9 cellular contexts compared by ENCODE assay signal in genomic region chr9:35758475-35759050, GRCh38. TPM values are rescaled to one million over a fixed set of nuclear protein-coding genes. Genes with fewer than 3 reads are reported as not detected.
DNase-seq lines count a peak whose midpoint lies in the region; ATAC-seq and TF ChIP-seq lines count a peak whose summit lies in the region.
"Had no signal": no experiment of that assay in that cellular context is flagged by ENCODE, and none has a peak within 500 bp of the region (broad histone marks: within the 10 kb centered on the region; RNA-seq: fewer than 3 reads in every experiment).

No MANE protein-coding gene starts in this region.

- H3K27ac Mint-ChIP-seq in Calu3 (ENCODE audit: unreplicated experiment) (peak overlapping the region; percentile 65), progenitor cell of endocrine pancreas (peak overlapping the region; percentile 78)

- H3K4me3 ChIP-seq in MM.1S (ENCODE audit: low read length) (no peak overlapping the region), choroid plexus epithelial cell (ENCODE audit: low read depth, low read length) (no peak overlapping the region), GM23248 (no peak overlapping the region)
- H3K4me3 ChIP-seq: colonic mucosa had no signal

- H3F3A ChIP-seq in MM.1S (ENCODE audit: insufficient read depth, low read length) (peaks cover 13% of the 10 kb centered on the region; the same call in 1 of the 2 replicates), GM23248 (ENCODE audit: insufficient read depth) (0 out of 2 replicates have a peak, but pooled peaks cover 13% of the 10 kb centered on the region)

- H3K4me1 ChIP-seq in MM.1S (ENCODE audit: low read length) = peaks cover 20% of the 10 kb centered on the region
- H3K4me1 ChIP-seq in GM23248 (ENCODE audit: insufficient read depth) = peaks cover 8% of the 10 kb centered on the region

- TF ChIP-seq CTCF in Calu3 (IDR thresholded peaks at IDR 0.05; ENCODE audit: unreplicated experiment) = no peak
- no peak for TF ChIP-seq CTCF in MM.1S (IDR thresholded peaks at IDR 0.05; ENCODE audit: low read length)
- TF ChIP-seq CTCF in choroid plexus epithelial cell (conservative IDR thresholded peaks at IDR 0.05; ENCODE audit: low read depth, low read length) = no peak
- no peak for TF ChIP-seq CTCF in progenitor cell of endocrine pancreas (IDR thresholded peaks at IDR 0.05; ENCODE audit: unreplicated experiment)

- H3K79me2 ChIP-seq in MM.1S (ENCODE audit: low read length) = peaks cover 55% of the 10 kb centered on the region
- H3K79me2 ChIP-seq in GM23248 (ENCODE audit: insufficient read depth) = no peaks in the 10 kb centered on the region

- H3K27ac ChIP-seq in MM.1S (ENCODE audit: low read length) (no peak overlapping the region), GM23248 (no peak overlapping the region)
- H3K27ac ChIP-seq: colonic mucosa had no signal

- CTCF ChIA-PET in Calu3 (lab: Charles Lee) = no interaction called here

- H3K4me2 ChIP-seq in MM.1S (ENCODE audit: low read depth, low read length) (0 out of 2 replicates have a peak overlapping the region, but pooled peaks have one; percentile 86), GM23248 (ENCODE audit: unreplicated experiment) (no peak overlapping the region)

- DNase-seq in Calu3 (no peak), MM.1S (no peak), choroid plexus epithelial cell (ENCODE audit: low read depth) (peak; percentile 68), progenitor cell of endocrine pancreas (ENCODE audit: low spot score, unreplicated experiment) (no peak), GM23248 (no peak), COR-L47 (lab: John Stamatoyannopoulos, UW) (no peak)
- DNase-seq: colonic mucosa had no signal

- in situ Hi-C loops in GM23248 (cut with MboI) = no loop called here

- no peaks in the 10 kb centered on the region for H3K9me2 ChIP-seq in MM.1S (replicated peaks; ENCODE audit: insufficient read depth, low read length)
- no peaks in the 10 kb centered on the region for H3K9me2 ChIP-seq in GM23248 (ENCODE audit: insufficient read depth)

- peaks cover 38% of the 10 kb centered on the region for H3K4me1 Mint-ChIP-seq in Calu3 (ENCODE audit: low read depth, unreplicated experiment)
- H3K4me1 Mint-ChIP-seq in progenitor cell of endocrine pancreas (ENCODE audit: low read depth) = peaks cover 30% of the 10 kb centered on the region

- no peak overlapping the region for H3K9ac ChIP-seq in MM.1S (ENCODE audit: low read length)
- H3K9ac ChIP-seq in GM23248 = no peak overlapping the region

- peak overlapping the region; percentile 89 for H3K4me3 Mint-ChIP-seq in Calu3 (ENCODE audit: low read depth, unreplicated experiment)
- peak overlapping the region; percentile 97 for H3K4me3 Mint-ChIP-seq in progenitor cell of endocrine pancreas (ENCODE audit: low read depth)

- 27 to 30% methylated on average over 3 of the region's 3 CpGs for WGBS in GM23248 (ENCODE audit: low coverage in 1 of 2, low lambda C conversion rate in 2 of 2, missing lambda C conversion rate in 2 of 2), 2 experiments

- no peaks in the 10 kb centered on the region for H3K9me3 ChIP-seq in MM.1S (replicated peaks; ENCODE audit: insufficient read depth, low read length)
- H3K9me3 ChIP-seq in GM23248 (ENCODE audit: low read depth) = no peaks in the 10 kb centered on the region
- H3K9me3 ChIP-seq: colonic mucosa had no signal

- H4K20me1 ChIP-seq in MM.1S (ENCODE audit: insufficient read depth, low read length) = no peaks in the 10 kb centered on the region
- no peaks in the 10 kb centered on the region for H4K20me1 ChIP-seq in GM23248 (ENCODE audit: insufficient read depth)

- H3K36me3 ChIP-seq in MM.1S (replicated peaks; ENCODE audit: insufficient read depth, low read length) (no peaks in the 10 kb centered on the region), GM23248 (ENCODE audit: low read depth) (no peaks in the 10 kb centered on the region)
- H3K36me3 ChIP-seq: colonic mucosa had no signal

- H3K27me3 ChIP-seq in MM.1S (replicated peaks; ENCODE audit: insufficient read depth, low read length) = no peaks in the 10 kb centered on the region
- H3K27me3 ChIP-seq in GM23248 (replicated peaks; ENCODE audit: insufficient read depth) = no peaks in the 10 kb centered on the region
- H3K27me3 ChIP-seq: colonic mucosa had no signal

- H3K9me3 Mint-ChIP-seq in Calu3 (ENCODE audit: low read depth, unreplicated experiment) (no peaks in the 10 kb centered on the region), progenitor cell of endocrine pancreas (ENCODE audit: low read depth) (no peaks in the 10 kb centered on the region)

- intact Hi-C loops in Calu3 (cut with micrococcal nuclease; ENCODE audit: unreplicated experiment) = no loop called here

- peaks cover 50% of the 10 kb centered on the region for H3K36me3 Mint-ChIP-seq in Calu3 (ENCODE audit: insufficient read depth, unreplicated experiment)
- peaks cover 4% of the 10 kb centered on the region for H3K36me3 Mint-ChIP-seq in progenitor cell of endocrine pancreas (ENCODE audit: insufficient read depth)

- BruUV-seq in Calu3 (replicated peaks; lab: Mats Ljungman, UMichigan) = TSS peak; percentile 43

- no peak for ATAC-seq in GM19397 (IDR thresholded peaks at IDR 0.05; ENCODE audit: unreplicated experiment)

- H3K27me3 Mint-ChIP-seq in Calu3 (ENCODE audit: unreplicated experiment) (no peaks in the 10 kb centered on the region), progenitor cell of endocrine pancreas (no peaks in the 10 kb centered on the region)

- no peak overlapping the region for H2AFZ ChIP-seq in MM.1S (ENCODE audit: low read length)
- H2AFZ ChIP-seq in GM23248 = no peak overlapping the region

RNA-seq across cellular contexts. Expression of gene MSMP, which starts 4.5 kb away (rescaled TPM):
- not detected in 2 replicates for total RNA-seq in Calu3 (2022)
- not detected in 2 replicates for total RNA-seq in progenitor cell of endocrine pancreas
- total RNA-seq in GM23248 (2014; rRNA removed; shearing (Covaris generic)) = not detected in 2 replicates
- polyA plus RNA-seq in GM23248 (2016; fragmentation: Nextera tagmentation; extraction: Ambion mirVana) = not detected in 2 replicates
- total RNA-seq: temporal lobe had no signal

RNA-seq across cellular contexts. Expression of gene RGP1, which starts 9.5 kb away (rescaled TPM):
- total RNA-seq in Calu3 (2022) (26.6 and 31.6 TPM in 2 replicates), progenitor cell of endocrine pancreas (37.8 and 40.0 TPM in 2 replicates)
- total RNA-seq in GM23248 (2014; rRNA removed; shearing (Covaris generic)) = 19.1 and 20.0 TPM in 2 replicates
- polyA plus RNA-seq in GM23248 (2016; fragmentation: Nextera tagmentation; extraction: Ambion mirVana) = 4.7 and 4.8 TPM in 2 replicates

RNA-seq across cellular contexts. Expression of gene GBA2, which starts 9.5 kb away (rescaled TPM):
- 62.4 and 62.7 TPM in 2 replicates for total RNA-seq in Calu3 (2022)
- 130 and 138 TPM in 2 replicates for total RNA-seq in progenitor cell of endocrine pancreas
- total RNA-seq in GM23248 (2014; rRNA removed; shearing (Covaris generic)) = 20.3 and 30.0 TPM in 2 replicates
- polyA plus RNA-seq in GM23248 (2016; fragmentation: Nextera tagmentation; extraction: Ambion mirVana) = 24.0 and 27.6 TPM in 2 replicates

RNA-seq across cellular contexts. Expression of gene CREB3, which starts 26.1 kb away (rescaled TPM):
- total RNA-seq in Calu3 (2022) = 26.5 and 29.4 TPM in 2 replicates
- total RNA-seq in progenitor cell of endocrine pancreas = 31.5 and 33.2 TPM in 2 replicates
- total RNA-seq in GM23248 (2014; rRNA removed; shearing (Covaris generic)) = 101 and 111 TPM in 2 replicates
- 113 and 114 TPM in 2 replicates for polyA plus RNA-seq in GM23248 (2016; fragmentation: Nextera tagmentation; extraction: Ambion mirVana)

RNA-seq across cellular contexts. Expression of gene TLN1, which starts 26.6 kb away (rescaled TPM):
- total RNA-seq in Calu3 (2022) (91.1 and 98.7 TPM in 2 replicates), progenitor cell of endocrine pancreas (136 and 141 TPM in 2 replicates)
- total RNA-seq in GM23248 (2014; rRNA removed; shearing (Covaris generic)) = 527 and 566 TPM in 2 replicates
- 198 and 202 TPM in 2 replicates for polyA plus RNA-seq in GM23248 (2016; fragmentation: Nextera tagmentation; extraction: Ambion mirVana)
